Comparison of ENCODE assay signal across 8 cellular contexts in the genomic region with DNA sequence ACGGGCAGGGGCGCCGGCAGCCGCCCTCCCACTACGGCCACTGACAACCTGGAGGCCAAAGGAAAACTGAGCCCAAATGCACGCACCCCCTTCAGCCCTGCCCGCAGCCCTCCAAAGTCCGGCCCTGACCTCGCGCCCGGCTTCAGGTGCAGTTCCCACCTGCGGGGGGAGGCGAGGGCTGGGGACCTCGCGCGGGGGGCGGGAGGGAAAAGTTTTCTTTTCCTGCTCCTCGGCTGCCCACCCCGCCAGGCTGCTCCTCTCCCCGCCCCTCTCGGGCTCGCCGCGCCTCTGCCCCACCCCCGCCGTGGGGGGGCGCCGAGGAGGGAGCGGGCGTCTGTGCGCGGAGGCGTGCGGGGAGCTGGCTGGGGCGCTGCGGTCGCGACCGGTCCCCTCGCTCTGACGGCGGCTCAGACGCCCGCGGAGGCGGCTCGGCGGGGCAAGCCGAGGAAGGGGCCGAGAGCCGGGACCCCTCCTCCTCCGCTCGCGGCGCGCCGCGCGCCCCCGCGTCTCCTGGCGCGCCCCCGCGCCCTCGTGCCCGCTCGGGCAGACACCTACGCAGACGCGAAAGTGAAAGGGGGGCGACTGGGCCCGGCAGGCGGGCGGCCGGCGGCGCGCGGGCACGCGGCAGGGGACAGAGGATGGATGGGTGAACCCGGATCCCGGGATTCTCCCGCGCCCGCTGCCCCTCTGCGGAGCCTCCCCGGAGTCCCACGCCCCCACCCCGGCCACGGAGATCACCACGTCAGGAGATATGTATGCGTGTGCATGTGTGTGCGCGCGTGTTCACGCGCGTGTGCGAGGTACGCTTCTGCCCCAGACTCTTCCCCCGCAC. TPM values are rescaled to one million over a fixed set of nuclear protein-coding genes. Genes with fewer than 3 reads are reported as not detected.
DNase-seq lines count a peak whose midpoint lies in the region; ATAC-seq, FAIRE-seq and TF ChIP-seq lines count a peak whose summit lies in the region.

No MANE protein-coding gene starts in this region.

- no peak overlapping the region for H2AFZ ChIP-seq in HepG2 (ENCODE audit: low read length)

- no TSS peak for BruUV-seq in HepG2 (replicated peaks; lab: Mats Ljungman, UMichigan)

- CTCF ChIA-PET in CD4-positive, alpha-beta memory T cell (lab: Charles Lee; ENCODE audit: partially characterized antibody) = no interaction called here
- CTCF ChIA-PET in HepG2 (lab: Yijun Ruan, JAX; ENCODE audit: low intra/inter-chr PET ratio, low total read pairs) = no interaction called here

- no peak for TF ChIP-seq POLR2A in HepG2 (IDR thresholded peaks at IDR 0.05; ENCODE audit: insufficient read depth in 1 of 2, low read depth in 2 of 2, low read length in 2 of 2)

- peak overlapping the region; percentile 92 for H3K27ac ChIP-seq in CD4-positive, alpha-beta memory T cell (ENCODE audit: low read depth, low read length)
- no peak overlapping the region for H3K27ac ChIP-seq in HepG2 (ENCODE audit: extremely low read length, insufficient read depth, low read length)

- H3K9me3 Mint-ChIP-seq in CD4-positive, alpha-beta memory T cell = no peaks in the 10 kb centered on the region
- no peaks in the 10 kb centered on the region for H3K9me3 Mint-ChIP-seq in central memory CD8-positive, alpha-beta T cell

- DNase-seq in CD4-positive, alpha-beta memory T cell = peak; percentile 80 to 85 (median 82)
- DNase-seq in HFF-Myc (ENCODE audit: extremely low read depth, low read depth) (no peak), HepG2 (ENCODE audit: low spot score) (no peak)
- peak; percentile 37 for DNase-seq in activated CD4-positive, CD25-positive, alpha-beta regulatory T cell treated with anti-CD3 and anti-CD28 coated beads, Interleukin-2, amount 50 U/mL, for 16 hours (ENCODE audit: low read depth, low spot score)
- peak; percentile 61 to 64 for DNase-seq in central memory CD8-positive, alpha-beta T cell (ENCODE audit: low spot score in 2 of 2)
- DNase-seq in stimulated activated CD4-positive, alpha-beta T cell treated with anti-CD3 and anti-CD28 coated beads, Interleukin-1b, Interleukin-23, amount 100 ng/mL, for 48 hours = peak; percentile 46

- peak; percentile 25 for ATAC-seq in central memory CD8-positive, alpha-beta T cell (replicated peaks; ENCODE audit: extremely low read depth, poor library complexity, severe bottlenecking)
- ATAC-seq in HepG2 (no peak), HG03135 (IDR thresholded peaks at IDR 0.05; ENCODE audit: unreplicated experiment) (no peak), HG02798 (IDR thresholded peaks at IDR 0.05; ENCODE audit: poor library complexity, unreplicated experiment) (no peak)

- 0% methylated on average over 5 of the region's 103 CpGs for WGBS in HepG2 (ENCODE audit: low lambda C conversion rate)

- H3K4me1 ChIP-seq in CD4-positive, alpha-beta memory T cell (ENCODE audit: insufficient read depth, low read length) = peaks cover 38% of the 10 kb centered on the region
- H3K4me1 ChIP-seq in HepG2 (ENCODE audit: insufficient read depth, low read length) = peaks cover 23% of the 10 kb centered on the region

- no peak for TF ChIP-seq CTCF in HFF-Myc (IDR thresholded peaks at IDR 0.05; ENCODE audit: low read depth, low read length, missing control alignments)
- no peak for TF ChIP-seq CTCF in HepG2 (CRISPR knock-in tag; IDR thresholded peaks at IDR 0.05)

- intact Hi-C loops in CD4-positive, alpha-beta memory T cell (cut with micrococcal nuclease) = no loop called here
- intact Hi-C loops in HepG2 (cut with micrococcal nuclease; ENCODE audit: unreplicated experiment) = loop anchor here (10.0 kb wide), 1 partner anchor 150 kb away; no protein-coding TSS in a partner anchor

- TF ChIP-seq RAD21 in HepG2 (CRISPR knock-in tag; IDR thresholded peaks at IDR 0.05) = no peak

- H3K27me3 ChIP-seq in CD4-positive, alpha-beta memory T cell (ENCODE audit: insufficient read depth, low read length) = no peaks in the 10 kb centered on the region
- H3K27me3 ChIP-seq in HepG2 (ENCODE audit: control insufficient read depth in 1 of 2, insufficient read depth in 2 of 2, low read length in 2 of 2) = peaks cover 0 to 44% of the 10 kb centered on the region in 2 experiments; a peak in 3 of 5 replicates

- FAIRE-seq in HepG2 (lab: Jason Lieb, UNC) = no peak

- POLR2A ChIA-PET in CD4-positive, alpha-beta memory T cell (lab: Charles Lee; ENCODE audit: partially characterized antibody) = interaction anchor here (1.2 to 7.1 kb wide), 5 partner anchors 23 to 503 kb away, joined by 5 to 129 read pairs (median 5); no protein-coding TSS in a partner anchor
- POLR2A ChIA-PET in HepG2 (lab: Yijun Ruan, JAX) = no interaction called here

- peak overlapping the region; percentile 82 to 94 (median 88) for H3K4me3 Mint-ChIP-seq in CD4-positive, alpha-beta memory T cell
- H3K4me3 Mint-ChIP-seq in central memory CD8-positive, alpha-beta T cell = peak overlapping the region; percentile 93

- no peaks in the 10 kb centered on the region for H3K36me3 ChIP-seq in CD4-positive, alpha-beta memory T cell (ENCODE audit: insufficient read depth, low read length)
- H3K36me3 ChIP-seq in HepG2 (replicated peaks in 1 of 2; ENCODE audit: control insufficient read depth in 1 of 2, insufficient read depth in 2 of 2, low read length in 2 of 2) = no peaks in the 10 kb centered on the region

- H3K9ac ChIP-seq in HepG2 (ENCODE audit: insufficient read depth, low read depth, low read length) = no peak overlapping the region

- H4K20me1 ChIP-seq in HepG2 (ENCODE audit: insufficient read depth, low read length) = no peaks in the 10 kb centered on the region

- H3K4me3 ChIP-seq in CD4-positive, alpha-beta memory T cell (ENCODE audit: low read length in 2 of 2) = peak overlapping the region; percentile 67 to 97
- H3K4me3 ChIP-seq in HFF-Myc (replicated peaks; ENCODE audit: low read depth, low read length) = peak overlapping the region; percentile 31
- H3K4me3 ChIP-seq in HepG2 (replicated peaks in 1 of 3; ENCODE audit: insufficient read depth in 1 of 3, low read depth in 2 of 3, low read length in 3 of 3) = peak overlapping the region; percentile 56 to 69 (median 67); a peak in 4 of 6 replicates

- no peaks in the 10 kb centered on the region for H3K9me3 ChIP-seq in CD4-positive, alpha-beta memory T cell (ENCODE audit: control insufficient read depth in 1 of 2, low read length in 2 of 2)
- no peaks in the 10 kb centered on the region for H3K9me3 ChIP-seq in HepG2 (ENCODE audit: low read length)

- TF ChIP-seq EP300 in HepG2 (IDR thresholded peaks at IDR 0.05; ENCODE audit: low read depth in 2 of 2, low read length in 2 of 2) (no peak), HepG2 (CRISPR knock-in tag; IDR thresholded peaks at IDR 0.05; ENCODE audit: borderline replicate concordance) (no peak)

- no peaks in the 10 kb centered on the region for H3K27me3 Mint-ChIP-seq in CD4-positive, alpha-beta memory T cell
- peaks cover 19% of the 10 kb centered on the region for H3K27me3 Mint-ChIP-seq in central memory CD8-positive, alpha-beta T cell

- H3K79me2 ChIP-seq in HepG2 (ENCODE audit: insufficient read depth, low read length) = no peaks in the 10 kb centered on the region

- peaks cover 29 to 52% (median 34%) of the 10 kb centered on the region in 4 donors for H3K4me1 Mint-ChIP-seq in CD4-positive, alpha-beta memory T cell
- H3K4me1 Mint-ChIP-seq in central memory CD8-positive, alpha-beta T cell = peaks cover 27% of the 10 kb centered on the region

- peaks cover 0 to 21% of the 10 kb centered on the region in 2 donors for H3K36me3 Mint-ChIP-seq in CD4-positive, alpha-beta memory T cell
- peaks cover 24% of the 10 kb centered on the region for H3K36me3 Mint-ChIP-seq in central memory CD8-positive, alpha-beta T cell (ENCODE audit: insufficient read depth)

- peak overlapping the region; percentile 100 for H3K4me2 ChIP-seq in HepG2 (ENCODE audit: low read depth, low read length)

- peak overlapping the region; percentile 91 to 97 (median 94) for H3K27ac Mint-ChIP-seq in CD4-positive, alpha-beta memory T cell
- peak overlapping the region; percentile 89 for H3K27ac Mint-ChIP-seq in central memory CD8-positive, alpha-beta T cell (ENCODE audit: low read depth)

- in situ Hi-C loops in HepG2 (cut with HindIII; ENCODE audit: extremely low pct_ligation_motif_present, low pct_unique_long_range_greater_than_20kb) = no loop called here

TF ChIP-seq in HepG2, 621 proteins besides CTCF, POLR2A, EP300 and RAD21 (continues in another document):
- TF ChIP-seq MAFF (IDR thresholded peaks at IDR 0.05; ENCODE audit: low read depth, low read length) (no peak), BRD4 (CRISPR knock-in tag; IDR thresholded peaks at IDR 0.05) (no peak)

RNA-seq across cellular contexts. Expression of gene NR3C2, which starts 3.1 kb away (rescaled TPM):
- total RNA-seq in CD4-positive, alpha-beta memory T cell = 10 to 100 TPM; 46.0 to 50.9 TPM
- 1 to 10 TPM; 4.9 to 7.6 TPM for polyA plus RNA-seq in CD4-positive, alpha-beta memory T cell
- total RNA-seq in HepG2 (2016; rRNA removed; fragmentation: Illumina TruSeq; extraction: Trizol) = 0.32 and 0.46 TPM in 2 replicates
- total RNA-seq in HepG2 (2016; cell fraction: cytosol; rRNA removed; fragmentation: Illumina TruSeq; extraction: Trizol; ENCODE audit: low read depth) = 0.30 and 0.44 TPM in 2 replicates
- total RNA-seq in HepG2 (2016; cell fraction: insoluble cytoplasmic fraction; rRNA removed; fragmentation: Illumina TruSeq; extraction: Trizol) = 0.25 and 0.37 TPM in 2 replicates
- 0.25 and 0.45 TPM in 2 replicates for total RNA-seq in HepG2 (2016; cell fraction: membrane; rRNA removed; fragmentation: Illumina TruSeq; extraction: Trizol)
- 1.1 and 1.6 TPM in 2 replicates for total RNA-seq in HepG2 (2016; cell fraction: nucleus; rRNA removed; fragmentation: Illumina TruSeq; extraction: Trizol)
- 0.20 and 0.26 TPM in 2 replicates for polyA plus RNA-seq in HepG2 (2011; rRNA removed)
- polyA plus RNA-seq in HepG2 (2011; cell fraction: cytosol; rRNA removed) = 0.09 and 0.21 TPM in 2 replicates
- polyA plus RNA-seq in HepG2 (2011; cell fraction: nucleus; rRNA removed) = 0.29 and 0.50 TPM in 2 replicates
- 0.21 and 0.32 TPM in 2 replicates for polyA plus RNA-seq in HepG2 (2012)
- polyA plus RNA-seq in HepG2 (2016; cell fraction: cytosol; fragmentation: Illumina TruSeq; extraction: Trizol; ENCODE audit: low read depth) = not detected in 2 replicates
- polyA plus RNA-seq in HepG2 (2016; cell fraction: insoluble cytoplasmic fraction; fragmentation: Illumina TruSeq; extraction: Trizol; ENCODE audit: low read depth) = 0.39 and 0.41 TPM in 2 replicates
- 0.08 and 0.16 TPM in 2 replicates for polyA plus RNA-seq in HepG2 (2016; cell fraction: membrane; fragmentation: Illumina TruSeq; extraction: Trizol; ENCODE audit: low read depth)
- 0.16 and 0.33 TPM in 2 replicates for polyA plus RNA-seq in HepG2 (2016; cell fraction: nucleus; fragmentation: Illumina TruSeq; extraction: Trizol; ENCODE audit: insufficient read depth, low read depth)
- 0.19 and 1.1 TPM in 2 replicates for polyA minus RNA-seq in HepG2 (2011; rRNA and poly(A)+ RNA removed; ENCODE audit: low replicate concordance)
- 0.18 and 1.6 TPM in 2 replicates for polyA minus RNA-seq in HepG2 (2011; cell fraction: cytosol; rRNA and poly(A)+ RNA removed)
- polyA minus RNA-seq in HepG2 (2011; cell fraction: nucleus; rRNA and poly(A)+ RNA removed) = 3.0 and 3.7 TPM in 2 replicates

Comparison
In these comparisons a context has a peak if more than half of its experiments do, and no peak if none do; other contexts are left out.
1. DNase-seq: peak in CD4-positive, alpha-beta memory T cell (5 of 5), activated CD4-positive, CD25-positive, alpha-beta regulatory T cell treated with anti-CD3 and anti-CD28 coated beads, Interleukin-2, amount 50 U/mL, for 16 hours (single experiment), central memory CD8-positive, alpha-beta T cell (2 of 2) and stimulated activated CD4-positive, alpha-beta T cell treated with anti-CD3 and anti-CD28 coated beads, Interleukin-1b, Interleukin-23, amount 100 ng/mL, for 48 hours (single experiment); none in HFF-Myc (single experiment) and HepG2 (single experiment).
2. H3K4me3 ChIP-seq: peak in every context shown above with its lines; median percentile 82 in CD4-positive, alpha-beta memory T cell; 67 in HepG2; 31 in HFF-Myc.
3. RNA of gene NR3C2, which starts 3.1 kb away (total RNA-seq): 46.0 to 50.9 TPM in CD4-positive, alpha-beta memory T cell; 0.25 to 1.6 TPM in HepG2; every median in the first group is over 10 times any median in the second.